Comparison of ENCODE assay signal across 1 cellular context in genomic region chr12:49369723-49370145, GRCh38.
A peak's percentile ranks its signal among the peaks of the same experiment; 100 is the strongest.
TF ChIP-seq lines count a peak whose summit lies in the region.

No MANE protein-coding gene starts in this region.

TF ChIP-seq in GM12878, 131 proteins besides CTCF, POLR2A, EP300 and RAD21 (continues in another document):
- TF ChIP-seq MEF2B (IDR thresholded peaks at IDR 0.05; ENCODE audit: partially characterized antibody, poor library complexity, severe bottlenecking) (peak; percentile 63), MTA3 (IDR thresholded peaks at IDR 0.05; ENCODE audit: borderline replicate concordance, low read length) (peak; percentile 33; the same call in 1 of the 2 replicates), RUNX3 (IDR thresholded peaks at IDR 0.05; ENCODE audit: low read length) (peak; percentile 58), BCLAF1 (IDR thresholded peaks at IDR 0.05) (no peak), SKIL (IDR thresholded peaks at IDR 0.05; ENCODE audit: low read depth, poor library complexity, severe bottlenecking) (no peak), KAT2A (conservative IDR thresholded peaks at IDR 0.05; ENCODE audit: control insufficient read depth, low read depth, low read length) (no peak), MEF2A (IDR thresholded peaks at IDR 0.05; ENCODE audit: insufficient read depth, low read depth, low read length) (peak; percentile 79), POLR2AphosphoS5 (IDR thresholded peaks at IDR 0.05; ENCODE audit: low read length) (peak; percentile 25; the same call in 1 of the 2 replicates), TCF3 (IDR thresholded peaks at IDR 0.05; ENCODE audit: borderline replicate concordance, insufficient read depth, low read depth, low read length) (peak; percentile 79; the same call in 1 of the 2 replicates), POU2F2 (IDR thresholded peaks at IDR 0.05; ENCODE audit: borderline replicate concordance, low read depth, low read length) (peak; percentile 43; the same call in 1 of the 3 replicates), HDAC6 (IDR thresholded peaks at IDR 0.05; ENCODE audit: unreplicated experiment) (no peak), BHLHE40 (IDR thresholded peaks at IDR 0.05; ENCODE audit: borderline replicate concordance in 1 of 2, low read depth in 2 of 2, low read length in 1 of 2) (peak; percentile 17; a peak in 1 of 4 replicates), HDGF (IDR thresholded peaks at IDR 0.05) (no peak), ZNF207 (IDR thresholded peaks at IDR 0.05; ENCODE audit: borderline replicate concordance) (no peak), CREB1 (IDR thresholded peaks at IDR 0.05; ENCODE audit: low read depth) (peak; percentile 12; the same call in 1 of the 2 replicates), JUNB (IDR thresholded peaks at IDR 0.05) (no peak), TCF7 (IDR thresholded peaks at IDR 0.05; ENCODE audit: borderline replicate concordance) (peak; percentile 20; the same call in 1 of the 2 replicates), PBX3 (IDR thresholded peaks at IDR 0.05; ENCODE audit: insufficient replicate concordance, low read depth, low read length) (peak; percentile 64), SRF (IDR thresholded peaks at IDR 0.05; ENCODE audit: low read depth in 2 of 2, low read length in 2 of 2) (no peak), SMC3 (IDR thresholded peaks at IDR 0.05; ENCODE audit: borderline replicate concordance, low read length) (no peak; the same call in 1 of the 2 replicates), IKZF1 (conservative IDR thresholded peaks at IDR 0.05) (peak; percentile 53), MXI1 (IDR thresholded peaks at IDR 0.05; ENCODE audit: low read depth, low read length) (peak; percentile 66; the same call in 1 of the 2 replicates), IKZF2 (IDR thresholded peaks at IDR 0.05) (peak; percentile 79 to 81), RELB (IDR thresholded peaks at IDR 0.05; ENCODE audit: low read depth) (peak; percentile 72), CBFB (IDR thresholded peaks at IDR 0.05; ENCODE audit: low read depth) (0 out of 2 replicates have a peak, but pooled peaks have one; percentile 27), IRF4 (IDR thresholded peaks at IDR 0.05; ENCODE audit: low read depth, low read length) (0 out of 2 replicates have a peak, but pooled peaks have one; percentile 45), CBX5 (IDR thresholded peaks at IDR 0.05; ENCODE audit: low read depth) (0 out of 2 replicates have a peak, but pooled peaks have one; percentile 24), RCOR1 (conservative IDR thresholded peaks at IDR 0.05; ENCODE audit: low read depth, low read length) (no peak), PRDM15 (CRISPR knock-in tag; IDR thresholded peaks at IDR 0.05) (no peak), EED (IDR thresholded peaks at IDR 0.05; ENCODE audit: low read depth) (peak; percentile 81), YY1 (IDR thresholded peaks at IDR 0.05; ENCODE audit: low read depth, low read length) (peak; percentile 31; the same call in 1 of the 2 replicates), HCFC1 (IDR thresholded peaks at IDR 0.05; ENCODE audit: low read length) (no peak), ATF3 (IDR thresholded peaks at IDR 0.05; ENCODE audit: borderline replicate concordance, extremely low read depth, low read depth, low read length) (no peak), CUX1 (IDR thresholded peaks at IDR 0.05; ENCODE audit: insufficient replicate concordance, low read depth, low read length) (peak; percentile 80), NFIC (IDR thresholded peaks at IDR 0.05; ENCODE audit: low read depth, low read length) (peak; percentile 37; the same call in 1 of the 2 replicates), YBX1 (IDR thresholded peaks at IDR 0.05) (no peak), ZNF217 (IDR thresholded peaks at IDR 0.05) (no peak), SP1 (IDR thresholded peaks at IDR 0.05; ENCODE audit: low read depth, low read length) (peak; percentile 28), NBN (IDR thresholded peaks at IDR 0.05) (peak; percentile 34; the same call in 1 of the 2 replicates), MTA2 (IDR thresholded peaks at IDR 0.05; ENCODE audit: low read depth) (0 out of 2 replicates have a peak, but pooled peaks have one; percentile 23), BACH1 (IDR thresholded peaks at IDR 0.05; ENCODE audit: borderline replicate concordance) (no peak; the same call in 1 of the 2 replicates), RAD51 (IDR thresholded peaks at IDR 0.05) (peak; percentile 1; the same call in 1 of the 2 replicates), KDM1A (IDR thresholded peaks at IDR 0.05; ENCODE audit: borderline replicate concordance) (no peak), TCF12 (IDR thresholded peaks at IDR 0.05; ENCODE audit: low read depth, low read length) (peak; percentile 55; the same call in 1 of the 2 replicates), ATF2 (IDR thresholded peaks at IDR 0.05; ENCODE audit: low read length) (peak; percentile 46; the same call in 1 of the 2 replicates)
